9 cellular contexts compared by ENCODE assay signal in the genomic region with DNA sequence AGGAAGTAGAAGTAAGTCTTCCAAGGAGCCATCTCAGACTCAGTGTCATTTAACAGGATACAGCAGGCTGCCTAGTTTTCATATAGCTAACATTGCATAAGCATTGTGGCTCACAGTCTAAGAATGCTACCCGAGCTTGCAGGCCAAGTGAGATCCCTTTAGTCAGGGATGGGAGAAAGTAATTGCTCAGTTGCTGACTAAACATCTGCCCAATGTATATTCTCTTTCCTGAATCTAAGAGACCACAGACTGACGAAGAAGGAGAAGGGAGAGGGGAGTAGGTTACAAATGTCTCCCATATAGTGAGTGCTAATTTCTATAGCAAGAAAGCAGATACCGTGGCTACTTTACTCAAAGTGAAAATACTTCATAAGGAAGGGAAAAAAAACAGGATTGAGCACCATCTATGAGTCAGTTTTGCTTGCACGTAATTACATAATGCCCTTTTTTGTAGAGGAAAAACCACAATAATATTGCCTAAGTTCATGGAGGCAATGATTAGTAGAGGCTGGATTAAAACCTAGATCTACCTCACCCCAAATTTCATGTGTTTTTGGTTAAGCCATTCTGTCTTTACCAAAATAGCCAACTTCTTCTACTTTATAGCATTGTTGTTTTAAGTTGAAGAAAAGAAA.
A peak's percentile ranks its signal among the peaks of the same experiment; 100 is the strongest.
DNase-seq lines count a peak whose midpoint lies in the region; ATAC-seq, FAIRE-seq and TF ChIP-seq lines count a peak whose summit lies in the region.
"Had no signal": no experiment of that assay in that cellular context is flagged by ENCODE, and none has a peak within 500 bp of the region (broad histone marks: within the 10 kb centered on the region; RNA-seq: fewer than 3 reads in every experiment).

No MANE protein-coding gene starts in this region.

- H3K23ac ChIP-seq in mesenchymal stem cell (ENCODE audit: low read length in 2 of 2): no peak overlapping the region

- H2AFZ ChIP-seq in mesenchymal stem cell (ENCODE audit: low read depth, low read length): no peak overlapping the region

- H3K4me1 ChIP-seq in mesenchymal stem cell (ENCODE audit: control insufficient read depth, insufficient read depth, low read depth, low read length) (peaks cover 2% of the 10 kb centered on the region), A673 (ENCODE audit: insufficient read depth, low read length, poor library complexity, severe bottlenecking) (no peaks in the 10 kb centered on the region)

- CTCF ChIA-PET in A673 (lab: Charles Lee): interaction anchor here (0.5 kb wide), 1 partner anchor 410 kb away, joined by 3 read pairs; no protein-coding TSS in a partner anchor

- POLR2A ChIA-PET in A673 (lab: Charles Lee; ENCODE audit: low non-redundant PET): interaction anchor here (0.6 kb wide), 1 partner anchor 92 kb away, joined by 3 read pairs; no protein-coding TSS in a partner anchor

- DNase-seq in AG10803 (ENCODE audit: low read depth) (peak; percentile 95), HTR-8/SVneo (ENCODE audit: insufficient read length, low spot score) (peak; percentile 31), brain microvascular endothelial cell (peak; percentile 96), mesenchymal stem cell (peak; percentile 93), A673 (ENCODE audit: low spot score) (no peak), globus pallidus (ENCODE audit: low spot score) (no peak), cortex of kidney (lab: John Stamatoyannopoulos, UW) (no peak)
- DNase-seq: effector memory CD4-positive, alpha-beta T cell had no signal

- peak; percentile 13 for FAIRE-seq in HTR-8/SVneo (lab: Jason Lieb, UNC)

- no peaks in the 10 kb centered on the region for H3K9me3 ChIP-seq in mesenchymal stem cell (ENCODE audit: control insufficient read depth, low read length)
- no peaks in the 10 kb centered on the region for H3K9me3 ChIP-seq in A673 (ENCODE audit: low read depth, low read length, poor library complexity, severe bottlenecking)

- no peak overlapping the region for H3K14ac ChIP-seq in mesenchymal stem cell (ENCODE audit: low read length in 2 of 2)

- H3K27ac ChIP-seq in brain microvascular endothelial cell (peak overlapping the region; percentile 88), mesenchymal stem cell (ENCODE audit: low read length, poor library complexity, severe bottlenecking) (peak overlapping the region; percentile 68), A673 (ENCODE audit: low read depth, low read length, poor library complexity, severe bottlenecking) (no peak overlapping the region)

- intact Hi-C loops in A673 (cut with micrococcal nuclease; ENCODE audit: unreplicated experiment): no loop called here

- no peaks in the 10 kb centered on the region for H3K79me1 ChIP-seq in mesenchymal stem cell (replicated peaks; ENCODE audit: low read length, poor library complexity, severe bottlenecking)

- H3K4ac ChIP-seq in mesenchymal stem cell (ENCODE audit: low read depth in 1 of 2, low read length in 2 of 2): no peak overlapping the region

- H3K9ac ChIP-seq in mesenchymal stem cell (ENCODE audit: low read length): peak overlapping the region; percentile 71

- no peak overlapping the region for H2BK120ac ChIP-seq in mesenchymal stem cell (ENCODE audit: low read depth, low read length)

- WGBS in mesenchymal stem cell: 35% methylated on average over 2 of the region's 4 CpGs

- BruUV-seq in A673 (replicated peaks; lab: Mats Ljungman, UMichigan): no TSS peak

- H3K18ac ChIP-seq in mesenchymal stem cell (ENCODE audit: low read depth in 1 of 2, low read length in 2 of 2): no peak overlapping the region

- TF ChIP-seq CTCF in AG10803 (conservative IDR thresholded peaks at IDR 0.05; ENCODE audit: low read length): no peak
- no peak for TF ChIP-seq CTCF in brain microvascular endothelial cell (IDR thresholded peaks at IDR 0.05; ENCODE audit: low read depth, low read length, missing control alignments)
- TF ChIP-seq CTCF in A673 (conservative IDR thresholded peaks at IDR 0.05; ENCODE audit: low read depth, low read length): no peak

- H2BK15ac ChIP-seq in mesenchymal stem cell (ENCODE audit: low read depth, poor library complexity, severe bottlenecking): no peak overlapping the region

- no peak for ATAC-seq in HG03442 (IDR thresholded peaks at IDR 0.05; ENCODE audit: unreplicated experiment)

- H3K4me3 ChIP-seq in AG10803 (ENCODE audit: low read length) (peak overlapping the region; percentile 45), brain microvascular endothelial cell (ENCODE audit: low read depth, low read length) (no peak overlapping the region), mesenchymal stem cell (ENCODE audit: insufficient read depth in 1 of 2, low read depth in 1 of 2, low read length in 2 of 2) (peak overlapping the region in 1 of 2 experiments; percentile 67), A673 (ENCODE audit: low read depth, low read length, poor library complexity, severe bottlenecking) (no peak overlapping the region)

- H2BK12ac ChIP-seq in mesenchymal stem cell (ENCODE audit: low read length in 2 of 2): no peak overlapping the region

- no peak overlapping the region for H2BK5ac ChIP-seq in mesenchymal stem cell (ENCODE audit: low read depth, low read length, poor library complexity, severe bottlenecking)

- no peak overlapping the region for H4K8ac ChIP-seq in mesenchymal stem cell (ENCODE audit: low read length)

- no peak overlapping the region for H3K4me2 ChIP-seq in mesenchymal stem cell (ENCODE audit: low read length, poor library complexity, severe bottlenecking)

- no peaks in the 10 kb centered on the region for H3K27me3 ChIP-seq in brain microvascular endothelial cell (replicated peaks)
- H3K27me3 ChIP-seq in mesenchymal stem cell (ENCODE audit: control insufficient read depth in 1 of 2, insufficient read depth in 1 of 2, low read length in 2 of 2): peaks cover 0 to 10% of the 10 kb centered on the region in 2 experiments
- peaks cover 13% of the 10 kb centered on the region for H3K27me3 ChIP-seq in A673 (replicated peaks; ENCODE audit: insufficient read depth, low read depth, low read length, poor library complexity)

- H3K36me3 ChIP-seq in brain microvascular endothelial cell (replicated peaks) (no peaks in the 10 kb centered on the region), mesenchymal stem cell (ENCODE audit: control insufficient read depth in 1 of 2, insufficient read depth in 2 of 2, low read depth in 1 of 2, low read length in 2 of 2) (no peaks in the 10 kb centered on the region), A673 (ENCODE audit: insufficient read depth, low read length, poor library complexity, severe bottlenecking) (no peaks in the 10 kb centered on the region)

- no peak overlapping the region for H2AK5ac ChIP-seq in mesenchymal stem cell (ENCODE audit: low read length, severe bottlenecking)

- H4K91ac ChIP-seq in mesenchymal stem cell (ENCODE audit: low read length): no peak overlapping the region

- in situ Hi-C loops in brain microvascular endothelial cell (cut with HindIII; ENCODE audit: low pct_ligation_motif_present, low sequenced_read_pairs): no loop called here

Comparison
In these comparisons a context has a peak if more than half of its experiments do, and no peak if none do; other contexts are left out.
1. DNase-seq: peak in AG10803 (single experiment), HTR-8/SVneo (single experiment), brain microvascular endothelial cell (single experiment) and mesenchymal stem cell (single experiment); none in A673 (single experiment), globus pallidus (single experiment) and cortex of kidney (single experiment).